23 cellular contexts compared by ENCODE assay signal in the genomic region with DNA sequence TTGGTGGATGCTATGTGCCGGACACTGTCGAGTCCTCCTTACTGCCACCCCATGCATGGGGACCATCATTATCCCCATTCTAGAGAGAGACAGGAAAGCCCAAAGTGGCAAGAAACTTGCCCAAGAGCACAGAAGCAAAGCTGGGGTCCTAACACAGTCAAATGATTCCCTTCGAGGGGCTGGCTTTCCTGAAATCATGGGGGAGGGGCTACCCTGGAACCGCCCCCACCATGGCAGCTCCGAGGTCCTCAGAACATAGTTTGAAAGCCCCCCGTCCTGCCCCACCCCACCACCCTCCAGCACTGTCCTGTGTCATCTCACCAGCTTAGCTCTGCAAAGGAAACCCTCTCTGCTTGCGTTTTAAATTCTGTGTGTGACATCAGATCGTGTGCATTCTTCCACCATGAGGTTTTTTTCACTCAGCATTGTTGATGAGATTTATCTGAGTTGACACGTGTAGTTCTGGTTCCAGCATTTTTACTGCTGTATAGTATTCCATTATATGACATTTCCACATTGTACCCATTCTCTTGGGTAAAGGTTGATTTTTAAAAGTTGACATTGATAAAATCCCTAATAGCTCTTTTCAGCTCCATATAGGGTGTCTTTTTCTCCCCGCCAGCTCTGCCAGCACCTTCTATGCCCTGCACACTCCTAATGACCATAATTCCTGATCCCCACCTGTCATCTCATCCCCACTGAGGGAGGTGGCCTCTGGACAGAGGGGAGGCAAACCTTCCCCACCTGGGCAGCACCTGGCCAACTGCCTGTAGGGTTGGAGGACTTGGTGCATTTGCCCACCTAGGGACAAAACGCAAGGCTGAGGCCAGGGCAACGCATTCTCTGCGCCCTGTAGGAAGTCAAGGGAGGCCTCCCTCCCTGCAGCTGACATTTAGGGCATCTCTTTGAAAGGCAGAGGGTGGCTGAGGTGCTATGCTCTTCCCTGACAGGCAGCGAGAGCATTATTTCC.
"Had no signal": no experiment of that assay in that cellular context is flagged by ENCODE, and none has a peak within 500 bp of the region (broad histone marks: within the 10 kb centered on the region; RNA-seq: fewer than 3 reads in every experiment).

No MANE protein-coding gene starts in this region.

- H3K27ac ChIP-seq: parathyroid adenoma, psoas muscle, spleen, tibial nerve had no signal

- H3K9ac ChIP-seq: parathyroid adenoma had no signal

- H3K4me3 ChIP-seq: psoas muscle, spleen, tibial nerve had no signal

- H3K27ac Mint-ChIP-seq: activated CD4-positive, alpha-beta T cell treated with anti-CD3 and anti-CD28 coated beads for 36 hours; activated naive CD8-positive, alpha-beta T cell; activated T-cell treated with anti-CD3 and anti-CD28 coated beads, Interleukin-2, amount 50 U/mL, for 72 hours; immature natural killer cell; naive thymus-derived CD4-positive, alpha-beta T cell had no signal

- H3K9me3 ChIP-seq: psoas muscle, spleen, tibial nerve had no signal

- H3K4me1 Mint-ChIP-seq: activated CD4-positive, alpha-beta T cell treated with anti-CD3 and anti-CD28 coated beads for 36 hours; immature natural killer cell had no signal

- H3K36me3 ChIP-seq: spleen, tibial nerve had no signal

- DNase-seq: activated CD4-positive, alpha-beta T cell treated with anti-CD3 and anti-CD28 coated beads for 36 hours; activated CD4-positive, CD25-positive, alpha-beta regulatory T cell; activated naive CD4-positive, alpha-beta T cell treated with Interleukin-2 at 50 U/mL for 16 hours; activated T-cell treated with anti-CD3 and anti-CD28 coated beads for 4 hours; activated T-cell treated with anti-CD3 and anti-CD28 coated beads, Interleukin-2, amount 50 U/mL, for 72 hours; anterior cingulate cortex; cortex of kidney; foreskin fibroblast; hypothalamus; immature natural killer cell; kidney; left colon; midbrain; naive thymus-derived CD4-positive, alpha-beta T cell; nucleus accumbens; psoas muscle; spleen; stimulated activated naive CD4-positive, alpha-beta T cell; T-helper 1 cell had no signal

- H3K4me1 ChIP-seq: parathyroid adenoma, psoas muscle, spleen, tibial nerve had no signal

- H3K36me3 Mint-ChIP-seq: activated naive CD8-positive, alpha-beta T cell; immature natural killer cell had no signal

- ATAC-seq: activated CD4-positive, alpha-beta T cell treated with anti-CD3 and anti-CD28 coated beads for 36 hours; activated T-cell treated with anti-CD3 and anti-CD28 coated beads, Interleukin-2, amount 50 U/mL, for 72 hours; esophagus mucosa; left colon; naive thymus-derived CD4-positive, alpha-beta T cell; psoas muscle had no signal

- H3K4me3 Mint-ChIP-seq: activated CD4-positive, alpha-beta T cell treated with anti-CD3 and anti-CD28 coated beads for 36 hours; activated naive CD8-positive, alpha-beta T cell; activated T-cell treated with anti-CD3 and anti-CD28 coated beads, Interleukin-2, amount 50 U/mL, for 72 hours; immature natural killer cell; naive thymus-derived CD4-positive, alpha-beta T cell had no signal

- H3K9me3 Mint-ChIP-seq: activated T-cell treated with anti-CD3 and anti-CD28 coated beads, Interleukin-2, amount 50 U/mL, for 72 hours; immature natural killer cell; naive thymus-derived CD4-positive, alpha-beta T cell had no signal
